In genomic region chr17:63445571-63446217, GRCh38 we compare ENCODE assay signal across 8 cellular contexts. TPM values are rescaled to one million over a fixed set of nuclear protein-coding genes. Genes with fewer than 3 reads are reported as not detected.
DNase-seq lines count a peak whose midpoint lies in the region; ATAC-seq and TF ChIP-seq lines count a peak whose summit lies in the region.

No MANE protein-coding gene starts in this region.

- H3K9ac ChIP-seq in NT2/D1 (ENCODE audit: insufficient read length, low read depth) = peak overlapping the region; percentile 82

- H3K27me3 ChIP-seq in NT2/D1 (ENCODE audit: insufficient read depth, insufficient read length) (no peaks in the 10 kb centered on the region), prostate gland (replicated peaks; ENCODE audit: insufficient read depth) (no peaks in the 10 kb centered on the region), SJCRH30 (no peaks in the 10 kb centered on the region)

- H3K36me3 ChIP-seq in NT2/D1 (ENCODE audit: insufficient read depth, insufficient read length, low read length) (peaks cover 15% of the 10 kb centered on the region), prostate gland (no peaks in the 10 kb centered on the region), SJCRH30 (no peaks in the 10 kb centered on the region)

- TF ChIP-seq POLR2A in prostate gland (IDR thresholded peaks at IDR 0.05) = no peak

- 1% methylated on average over 37 of the region's 53 CpGs for WGBS in prostate gland

- peak; percentile 61 for ATAC-seq in GM18909 (IDR thresholded peaks at IDR 0.05; ENCODE audit: poor library complexity, unreplicated experiment)
- ATAC-seq in HG03095 (IDR thresholded peaks at IDR 0.05; ENCODE audit: unreplicated experiment) = peak; percentile 56

- H3K4me1 ChIP-seq in NT2/D1 (ENCODE audit: insufficient read depth, insufficient read length) (peaks cover 11% of the 10 kb centered on the region), prostate gland (replicated peaks) (peaks cover 15% of the 10 kb centered on the region), SJCRH30 (no peaks in the 10 kb centered on the region)

- no peaks in the 10 kb centered on the region for H3K9me3 ChIP-seq in NT2/D1 (ENCODE audit: insufficient read depth, low read length)
- no peaks in the 10 kb centered on the region for H3K9me3 ChIP-seq in prostate gland
- no peaks in the 10 kb centered on the region for H3K9me3 ChIP-seq in SJCRH30 (replicated peaks)

- peak; percentile 89 for DNase-seq in AG08396 (ENCODE audit: low spot score)
- peak; percentile 22 for DNase-seq in NT2/D1 (ENCODE audit: low read depth, low spot score)
- peak; percentile 40 for DNase-seq in activated effector memory CD4-positive, alpha-beta T cell treated with Interleukin-2 at 50 U/mL for 16 hours
- DNase-seq in glomerular visceral epithelial cell (ENCODE audit: extremely low spot score) = peak; percentile 67
- peak; percentile 46 for DNase-seq in prostate gland (ENCODE audit: low spot score)
- no peak for DNase-seq in SJCRH30

- H3K4me3 ChIP-seq in NT2/D1 (ENCODE audit: insufficient read length, low read depth) (peak overlapping the region; percentile 63), prostate gland (peak overlapping the region; percentile 78 to 83), SJCRH30 (no peak overlapping the region)

- TF ChIP-seq CTCF in prostate gland (IDR thresholded peaks at IDR 0.05) = peak in 3 of 4 experiments; percentile 28 to 56 (median 53)

- intact Hi-C loops in prostate gland (cut with DNase I) = loop anchor here (5.0 kb wide), 1 partner anchor 107 kb away; the partner anchor contains the start of gene DCAF7

- H3K27ac ChIP-seq in prostate gland = peak overlapping the region; percentile 95 to 97
- no peak overlapping the region for H3K27ac ChIP-seq in SJCRH30

RNA-seq across cellular contexts. Expression of gene CYB561, which starts 0.4 kb away (rescaled TPM):
- total RNA-seq in prostate gland = 100 to 1,000 TPM in 1 of 2 donors, 10 to 100 TPM in 1; 76.9 to 170 TPM
- total RNA-seq in SJCRH30 (2014; rRNA removed; shearing (Covaris generic)) = not detected in 2 replicates

RNA-seq across cellular contexts. Expression of gene ACE, which starts 31.2 kb away (rescaled TPM):
- total RNA-seq in prostate gland = 10 to 100 TPM; 42.8 to 54.6 TPM
- 0.76 and 1.1 TPM in 2 replicates for total RNA-seq in SJCRH30 (2014; rRNA removed; shearing (Covaris generic))

Comparison
In these comparisons a context has a peak if more than half of its experiments do, and no peak if none do; other contexts are left out.
1. DNase-seq: peak in AG08396 (single experiment), NT2/D1 (single experiment), activated effector memory CD4-positive, alpha-beta T cell treated with Interleukin-2 at 50 U/mL for 16 hours (single experiment), glomerular visceral epithelial cell (single experiment) and prostate gland (single experiment); none in SJCRH30 (0 of 2).
2. RNA of gene CYB561, which starts 0.4 kb away (total RNA-seq): 76.9 to 170 TPM in prostate gland; not detected in SJCRH30; every median in the first group is over 10 times any median in the second.
3. RNA of gene ACE, which starts 31.2 kb away (total RNA-seq): 42.8 to 54.6 TPM in prostate gland; 0.76 to 1.1 TPM in SJCRH30; every median in the first group is over 10 times any median in the second.